In genomic region chr14:61963926-61964325, GRCh38 we compare ENCODE assay signal across 30 cellular contexts.
"Had no signal": no experiment of that assay in that cellular context is flagged by ENCODE, and none has a peak within 500 bp of the region (broad histone marks: within the 10 kb centered on the region; RNA-seq: fewer than 3 reads in every experiment).

No MANE protein-coding gene starts in this region.

- H3K4me3 ChIP-seq: ascending aorta, heart right ventricle, ovary, thoracic aorta, vagina had no signal

- H3K27me3 Mint-ChIP-seq: dendritic cell treated with granulocyte-macrophage colony-stimulating factor and Interleukin-4, amounts not matched to agents 40 ng/mL and 50 ng/mL, for 4 days; type B pancreatic cell had no signal

- H3K27ac ChIP-seq: ascending aorta, brain microvascular endothelial cell, heart right ventricle, ovary, thoracic aorta, vagina, WERI-Rb-1 had no signal

- H3K27me3 ChIP-seq: ascending aorta, brain microvascular endothelial cell, heart right ventricle, ovary, vagina had no signal

- FAIRE-seq: islet of Langerhans, small intestine had no signal

- H3K36me3 ChIP-seq: ascending aorta, brain microvascular endothelial cell, heart right ventricle, ovary, thoracic aorta, vagina, WERI-Rb-1 had no signal

- H3K4me1 ChIP-seq: ascending aorta, heart right ventricle, vagina had no signal

- H3K36me3 Mint-ChIP-seq: activated naive CD4-positive, alpha-beta T cell treated with anti-CD3 and anti-CD28 coated beads, Interleukin-2, amount 10 ng/mL, durations not matched to agents 7 days and 5 days; activated naive CD8-positive, alpha-beta T cell treated with anti-CD3 and anti-CD28 coated beads, Interleukin-2, amount 10 ng/mL, durations not matched to agents 7 days and 5 days; mesothelial cell of epicardium; stimulated activated effector memory CD8-positive, alpha-beta T cell treated with anti-CD3 and anti-CD28 coated beads, Interleukin-12 subunit alpha, Interleukin-12 subunit beta, amount 100 ng/mL, for 72 hours; type B pancreatic cell had no signal

- H3K4me3 Mint-ChIP-seq: activated naive CD4-positive, alpha-beta T cell treated with anti-CD3 and anti-CD28 coated beads, Interleukin-2, amount 10 ng/mL, durations not matched to agents 7 days and 5 days; activated naive CD8-positive, alpha-beta T cell treated with anti-CD3 and anti-CD28 coated beads, Interleukin-2, amount 10 ng/mL, durations not matched to agents 7 days and 5 days; activated T-helper 1 cell treated with anti-CD3 and anti-CD28 coated beads, Interleukin-12 subunit alpha, Interleukin-12 subunit beta, Interleukin-2, Interleukin-4 antibody, amounts not matched to agents 30 ng/mL and 10 ng/mL and 1 ng/mL, durations not matched to agents 14 hours and 24 hours and 36 hours; dendritic cell treated with granulocyte-macrophage colony-stimulating factor and Interleukin-4, amounts not matched to agents 40 ng/mL and 50 ng/mL, for 4 days; mesothelial cell of epicardium; naive thymus-derived CD4-positive, alpha-beta T cell; stimulated activated effector memory CD8-positive, alpha-beta T cell treated with anti-CD3 and anti-CD28 coated beads, Interleukin-12 subunit alpha, Interleukin-12 subunit beta, amount 100 ng/mL, for 72 hours; stimulated activated naive CD8-positive, alpha-beta T cell treated with anti-CD3 and anti-CD28 coated beads, Interleukin-15, Interleukin-2, amounts not matched to agents 100 ng/mL and 50 ng/mL, for 24 hours; T-helper 1 cell treated with Interleukin-12 subunit alpha and Interleukin-12 subunit beta and Interleukin-4 antibody, amounts not matched to agents 30 μg/mL and 1 μg/mL, for 36 hours; type B pancreatic cell had no signal

- ATAC-seq: activated CD4-positive, CD25-positive, alpha-beta regulatory T cell treated with anti-CD3 and anti-CD28 coated beads, Interleukin-2, amount 50 U/mL, for 24 hours; heart right ventricle; naive thymus-derived CD4-positive, alpha-beta T cell; sciatic nerve; stimulated activated effector memory CD8-positive, alpha-beta T cell treated with anti-CD3 and anti-CD28 coated beads, Interleukin-12 subunit alpha, Interleukin-12 subunit beta, amount 100 ng/mL, for 72 hours had no signal

- DNase-seq: activated CD4-positive, alpha-beta T cell treated with anti-CD3 and anti-CD28 coated beads for 48 hours; activated CD4-positive, alpha-beta T cell treated with anti-CD3 and anti-CD28 coated beads, Interleukin-2, amount 50 U/mL, for 48 hours; activated CD8-positive, alpha-beta memory T cell treated with anti-CD3 and anti-CD28 coated beads for 24 hours; activated gamma-delta T cell; activated naive CD4-positive, alpha-beta T cell treated with anti-CD3 and anti-CD28 coated beads, Interleukin-2, amount 10 ng/mL, durations not matched to agents 7 days and 5 days; activated naive CD8-positive, alpha-beta T cell treated with anti-CD3 and anti-CD28 coated beads, Interleukin-2, amount 10 ng/mL, durations not matched to agents 7 days and 5 days; activated T-cell treated with anti-CD3 and anti-CD28 coated beads, Interleukin-2, amount 50 U/mL, for 1 hour; brain microvascular endothelial cell; central memory CD4-positive, alpha-beta T cell; heart right ventricle; naive thymus-derived CD4-positive, alpha-beta T cell; ovary; small intestine; stimulated activated CD4-positive, alpha-beta T cell treated with anti-CD3 and anti-CD28 coated beads, Interleukin-4, amount 100 ng/mL, for 24 hours; T-helper 9 cell; WERI-Rb-1 had no signal

- H3K9me3 ChIP-seq: ascending aorta, ovary, thoracic aorta, vagina had no signal

- H3K4me1 Mint-ChIP-seq: activated naive CD4-positive, alpha-beta T cell treated with anti-CD3 and anti-CD28 coated beads, Interleukin-2, amount 10 ng/mL, durations not matched to agents 7 days and 5 days; activated naive CD8-positive, alpha-beta T cell treated with anti-CD3 and anti-CD28 coated beads, Interleukin-2, amount 10 ng/mL, durations not matched to agents 7 days and 5 days; mesothelial cell of epicardium; naive thymus-derived CD4-positive, alpha-beta T cell; stimulated activated effector memory CD8-positive, alpha-beta T cell treated with anti-CD3 and anti-CD28 coated beads, Interleukin-12 subunit alpha, Interleukin-12 subunit beta, amount 100 ng/mL, for 72 hours had no signal

- H3K27ac Mint-ChIP-seq: activated naive CD4-positive, alpha-beta T cell treated with anti-CD3 and anti-CD28 coated beads, Interleukin-2, amount 10 ng/mL, durations not matched to agents 7 days and 5 days; activated naive CD8-positive, alpha-beta T cell treated with anti-CD3 and anti-CD28 coated beads, Interleukin-2, amount 10 ng/mL, durations not matched to agents 7 days and 5 days; activated T-helper 1 cell treated with anti-CD3 and anti-CD28 coated beads, Interleukin-12 subunit alpha, Interleukin-12 subunit beta, Interleukin-2, Interleukin-4 antibody, amounts not matched to agents 30 ng/mL and 10 ng/mL and 1 ng/mL, durations not matched to agents 14 hours and 24 hours and 36 hours; dendritic cell treated with granulocyte-macrophage colony-stimulating factor and Interleukin-4, amounts not matched to agents 40 ng/mL and 50 ng/mL, for 4 days; mesothelial cell of epicardium; naive thymus-derived CD4-positive, alpha-beta T cell; progenitor cell of endocrine pancreas; stimulated activated effector memory CD8-positive, alpha-beta T cell treated with anti-CD3 and anti-CD28 coated beads, Interleukin-12 subunit alpha, Interleukin-12 subunit beta, amount 100 ng/mL, for 72 hours; stimulated activated naive CD8-positive, alpha-beta T cell treated with anti-CD3 and anti-CD28 coated beads, Interleukin-15, Interleukin-2, amounts not matched to agents 100 ng/mL and 50 ng/mL, for 24 hours; T-helper 1 cell treated with Interleukin-12 subunit alpha and Interleukin-12 subunit beta and Interleukin-4 antibody, amounts not matched to agents 30 μg/mL and 1 μg/mL, for 36 hours; type B pancreatic cell had no signal

- H3K9me3 Mint-ChIP-seq: activated naive CD4-positive, alpha-beta T cell treated with anti-CD3 and anti-CD28 coated beads, Interleukin-2, amount 10 ng/mL, durations not matched to agents 7 days and 5 days; activated naive CD8-positive, alpha-beta T cell treated with anti-CD3 and anti-CD28 coated beads, Interleukin-2, amount 10 ng/mL, durations not matched to agents 7 days and 5 days; activated T-helper 1 cell treated with anti-CD3 and anti-CD28 coated beads, Interleukin-12 subunit alpha, Interleukin-12 subunit beta, Interleukin-2, Interleukin-4 antibody, amounts not matched to agents 30 ng/mL and 10 ng/mL and 1 ng/mL, durations not matched to agents 14 hours and 24 hours and 36 hours; dendritic cell treated with granulocyte-macrophage colony-stimulating factor and Interleukin-4, amounts not matched to agents 40 ng/mL and 50 ng/mL, for 4 days; stimulated activated effector memory CD8-positive, alpha-beta T cell treated with anti-CD3 and anti-CD28 coated beads, Interleukin-12 subunit alpha, Interleukin-12 subunit beta, amount 100 ng/mL, for 72 hours; stimulated activated naive CD8-positive, alpha-beta T cell treated with anti-CD3 and anti-CD28 coated beads, Interleukin-15, Interleukin-2, amounts not matched to agents 100 ng/mL and 50 ng/mL, for 24 hours; T-helper 1 cell treated with Interleukin-12 subunit alpha and Interleukin-12 subunit beta and Interleukin-4 antibody, amounts not matched to agents 30 μg/mL and 1 μg/mL, for 36 hours had no signal
